ENCODE assay signal across 20 cellular contexts in the genomic region with DNA sequence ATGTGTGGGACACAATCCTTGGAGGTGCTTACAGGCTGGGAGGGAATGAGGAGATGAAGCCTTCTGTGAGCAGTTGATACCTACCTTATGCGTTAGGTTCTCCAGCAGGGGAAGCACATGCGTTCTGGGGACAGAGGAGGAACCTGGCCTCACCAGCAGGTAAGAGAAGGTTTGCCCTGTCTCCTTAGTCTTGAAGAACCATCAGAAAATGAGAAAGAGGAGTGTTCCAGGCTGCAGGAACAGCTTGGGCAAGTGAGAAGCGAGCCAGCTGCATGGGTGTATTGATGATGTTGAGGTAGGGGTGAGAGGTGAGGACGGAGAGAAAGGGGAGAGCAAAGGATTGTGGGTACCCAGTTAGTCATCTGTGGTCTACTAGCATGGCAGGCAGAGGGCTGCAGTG.
"Had no signal": no experiment of that assay in that cellular context is flagged by ENCODE, and none has a peak within 500 bp of the region (broad histone marks: within the 10 kb centered on the region; RNA-seq: fewer than 3 reads in every experiment).

No MANE protein-coding gene starts in this region.

- H3K4me3 Mint-ChIP-seq: activated naive CD8-positive, alpha-beta T cell; activated T-cell treated with anti-CD3 and anti-CD28 coated beads, Interleukin-2, amount 50 U/mL, for 72 hours; nephron; stimulated activated naive CD8-positive, alpha-beta T cell treated with anti-CD3 and anti-CD28 coated beads, Interleukin-15, Interleukin-2, amounts not matched to agents 100 ng/mL and 50 ng/mL, for 24 hours had no signal

- H3K4me1 Mint-ChIP-seq: nephron had no signal

- H3K9me3 ChIP-seq: colonic mucosa, left ventricle myocardium inferior, pancreas, upper lobe of left lung had no signal

- H3K27ac Mint-ChIP-seq: activated naive CD8-positive, alpha-beta T cell; activated T-cell treated with anti-CD3 and anti-CD28 coated beads, Interleukin-2, amount 50 U/mL, for 72 hours; nephron; stimulated activated naive CD8-positive, alpha-beta T cell treated with anti-CD3 and anti-CD28 coated beads, Interleukin-15, Interleukin-2, amounts not matched to agents 100 ng/mL and 50 ng/mL, for 24 hours had no signal

- DNase-seq: activated CD4-positive, alpha-beta T cell treated with anti-CD3 and anti-CD28 coated beads for 48 hours; activated CD4-positive, alpha-beta T cell treated with anti-CD3 and anti-CD28 coated beads, Interleukin-2, amount 50 U/mL, for 48 hours; activated naive CD4-positive, alpha-beta T cell; activated T-cell treated with anti-CD3 and anti-CD28 coated beads for 4 hours; activated T-cell treated with anti-CD3 and anti-CD28 coated beads, Interleukin-2, amount 50 U/mL, for 72 hours; anterior cingulate cortex; colonic mucosa; effector CD8-positive, alpha-beta T cell; islet precursor cell; left ventricle myocardium inferior; mammary epithelial cell; pancreas; right cardiac atrium; stimulated activated CD4-positive, alpha-beta T cell treated with anti-CD3 and anti-CD28 coated beads, Interleukin-2, amount 100 ng/mL, for 48 hours; substantia nigra; upper lobe of left lung had no signal

- H3K9me3 Mint-ChIP-seq: activated T-cell treated with anti-CD3 and anti-CD28 coated beads, Interleukin-2, amount 50 U/mL, for 72 hours; nephron; stimulated activated naive CD8-positive, alpha-beta T cell treated with anti-CD3 and anti-CD28 coated beads, Interleukin-15, Interleukin-2, amounts not matched to agents 100 ng/mL and 50 ng/mL, for 24 hours had no signal

- H3K4me1 ChIP-seq: colonic mucosa, left ventricle myocardium inferior, pancreas, upper lobe of left lung had no signal

- H3K27ac ChIP-seq: colonic mucosa, epithelial cell of prostate, left ventricle myocardium inferior, pancreas, upper lobe of left lung had no signal

- H3K36me3 ChIP-seq: colonic mucosa, left ventricle myocardium inferior, pancreas, upper lobe of left lung had no signal

- ATAC-seq: activated T-cell treated with anti-CD3 and anti-CD28 coated beads, Interleukin-2, amount 50 U/mL, for 72 hours; pancreas; right cardiac atrium had no signal

- H3K27me3 ChIP-seq: colonic mucosa, pancreas, upper lobe of left lung had no signal

- H3K4me3 ChIP-seq: colonic mucosa, left ventricle myocardium inferior, pancreas, upper lobe of left lung had no signal
